ENCODE assay signal across 1 cellular context in the genomic region with DNA sequence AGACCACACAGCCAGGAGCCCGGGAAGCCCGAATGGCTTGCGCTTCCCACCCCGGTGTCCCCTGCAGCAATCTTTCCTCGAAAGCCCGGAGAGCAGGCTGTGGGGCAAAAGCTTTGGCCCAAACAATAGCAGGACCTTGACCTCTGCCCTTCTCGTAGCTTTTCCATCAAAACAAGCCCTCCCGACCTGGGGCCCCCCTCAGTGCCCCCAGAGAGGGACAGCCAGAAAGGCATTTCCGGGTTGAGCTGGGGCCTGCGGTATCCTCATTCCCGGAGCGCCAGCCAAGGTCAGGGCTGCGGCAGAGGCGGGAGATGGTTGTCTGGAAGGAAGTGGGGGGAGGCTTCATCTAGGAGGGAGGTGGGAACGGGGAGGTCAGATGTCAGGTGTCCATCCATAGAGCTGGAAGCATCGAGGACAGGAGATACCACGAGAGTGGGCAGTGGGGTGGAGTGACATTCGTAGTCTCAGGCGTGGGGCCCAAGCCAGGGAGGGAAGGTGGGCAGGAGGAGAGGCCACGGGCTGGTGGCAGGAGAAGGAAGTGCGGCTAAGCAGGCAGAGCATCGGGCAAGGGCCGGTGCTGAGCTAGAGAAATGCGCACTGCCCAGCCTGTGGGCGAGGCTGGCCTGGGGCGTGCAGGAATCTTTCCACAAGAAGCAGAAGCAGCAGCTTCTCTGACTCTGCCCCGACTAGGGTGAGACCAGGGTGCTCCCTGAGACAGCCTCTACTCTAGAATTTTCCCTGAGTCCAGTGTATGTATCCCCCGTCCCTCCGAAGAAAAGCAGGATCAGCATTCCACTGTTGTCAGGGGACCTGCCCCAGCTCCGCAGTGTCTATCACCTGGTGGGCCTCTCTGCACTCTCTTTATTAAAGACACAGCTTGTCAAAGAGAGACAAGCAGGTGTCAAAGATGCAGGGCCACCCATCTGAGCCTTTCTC.
TF ChIP-seq lines count a peak whose summit lies in the region.

No MANE protein-coding gene starts in this region.

TF ChIP-seq in HCT116, 20 proteins besides CTCF, POLR2A, EP300 and RAD21 (continued from another document):
- TF ChIP-seq, protein P1, sequence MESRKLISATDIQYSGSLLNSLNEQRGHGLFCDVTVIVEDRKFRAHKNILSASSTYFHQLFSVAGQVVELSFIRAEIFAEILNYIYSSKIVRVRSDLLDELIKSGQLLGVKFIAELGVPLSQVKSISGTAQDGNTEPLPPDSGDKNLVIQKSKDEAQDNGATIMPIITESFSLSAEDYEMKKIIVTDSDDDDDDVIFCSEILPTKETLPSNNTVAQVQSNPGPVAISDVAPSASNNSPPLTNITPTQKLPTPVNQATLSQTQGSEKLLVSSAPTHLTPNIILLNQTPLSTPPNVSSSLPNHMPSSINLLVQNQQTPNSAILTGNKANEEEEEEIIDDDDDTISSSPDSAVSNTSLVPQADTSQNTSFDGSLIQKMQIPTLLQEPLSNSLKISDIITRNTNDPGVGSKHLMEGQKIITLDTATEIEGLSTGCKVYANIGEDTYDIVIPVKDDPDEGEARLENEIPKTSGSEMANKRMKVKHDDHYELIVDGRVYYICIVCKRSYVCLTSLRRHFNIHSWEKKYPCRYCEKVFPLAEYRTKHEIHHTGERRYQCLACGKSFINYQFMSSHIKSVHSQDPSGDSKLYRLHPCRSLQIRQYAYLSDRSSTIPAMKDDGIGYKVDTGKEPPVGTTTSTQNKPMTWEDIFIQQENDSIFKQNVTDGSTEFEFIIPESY (IDR thresholded peaks at IDR 0.05; ENCODE audit: extremely low read depth, insufficient replicate concordance, low read length) = no peak
- TF ChIP-seq ZNF274 (IDR thresholded peaks at IDR 0.05; ENCODE audit: low read depth, low read length) = no peak
- TF ChIP-seq POLR2AphosphoS5 (IDR thresholded peaks at IDR 0.05; ENCODE audit: low read depth, low read length) = no peak
- TF ChIP-seq EGR1 (IDR thresholded peaks at IDR 0.05; ENCODE audit: low read depth) = no peak
- no peak for TF ChIP-seq YY1 (IDR thresholded peaks at IDR 0.05; ENCODE audit: extremely low read depth, insufficient replicate concordance, low read depth, low read length)
- TF ChIP-seq FOSL1 (IDR thresholded peaks at IDR 0.05; ENCODE audit: low read depth) = no peak
- no peak for TF ChIP-seq TCF7L2 (IDR thresholded peaks at IDR 0.05; ENCODE audit: borderline replicate concordance, extremely low read depth, insufficient read depth, insufficient read length)
- TF ChIP-seq ELF1 (IDR thresholded peaks at IDR 0.05; ENCODE audit: borderline replicate concordance, low read depth) = no peak
- TF ChIP-seq SP1 (IDR thresholded peaks at IDR 0.05; ENCODE audit: low read depth) = no peak
- TF ChIP-seq CEBPB (IDR thresholded peaks at IDR 0.05; ENCODE audit: low read depth) = no peak
